Comparison of ENCODE assay signal across 1 cellular context in genomic region chr1:156726549-156727226, GRCh38.
TF ChIP-seq lines count a peak whose summit lies in the region.

No MANE protein-coding gene starts in this region.

TF ChIP-seq in endothelial cell of umbilical vein, 7 proteins besides CTCF, POLR2A, EP300 and RAD21:
- TF ChIP-seq JUN (IDR thresholded peaks at IDR 0.05; ENCODE audit: borderline replicate concordance, insufficient read depth, insufficient read length, low read depth) = no peak
- no peak for TF ChIP-seq EZH2 (IDR thresholded peaks at IDR 0.05; ENCODE audit: borderline replicate concordance, low read depth, low read length, severe bottlenecking)
- TF ChIP-seq POLR2AphosphoS5 (IDR thresholded peaks at IDR 0.05; ENCODE audit: insufficient read depth, low read depth, low read length) = no peak
- no peak for TF ChIP-seq FOS (IDR thresholded peaks at IDR 0.05; ENCODE audit: borderline replicate concordance, insufficient read depth, low read length)
- no peak for TF ChIP-seq GATA2 (IDR thresholded peaks at IDR 0.05; ENCODE audit: insufficient read depth, insufficient read length, low read depth, low read length)
- no peak for TF ChIP-seq MAX (IDR thresholded peaks at IDR 0.05; ENCODE audit: insufficient read depth, insufficient read length)
- TF ChIP-seq MYC (IDR thresholded peaks at IDR 0.05; ENCODE audit: low read depth, low read length) = no peak
